In the genomic region with DNA sequence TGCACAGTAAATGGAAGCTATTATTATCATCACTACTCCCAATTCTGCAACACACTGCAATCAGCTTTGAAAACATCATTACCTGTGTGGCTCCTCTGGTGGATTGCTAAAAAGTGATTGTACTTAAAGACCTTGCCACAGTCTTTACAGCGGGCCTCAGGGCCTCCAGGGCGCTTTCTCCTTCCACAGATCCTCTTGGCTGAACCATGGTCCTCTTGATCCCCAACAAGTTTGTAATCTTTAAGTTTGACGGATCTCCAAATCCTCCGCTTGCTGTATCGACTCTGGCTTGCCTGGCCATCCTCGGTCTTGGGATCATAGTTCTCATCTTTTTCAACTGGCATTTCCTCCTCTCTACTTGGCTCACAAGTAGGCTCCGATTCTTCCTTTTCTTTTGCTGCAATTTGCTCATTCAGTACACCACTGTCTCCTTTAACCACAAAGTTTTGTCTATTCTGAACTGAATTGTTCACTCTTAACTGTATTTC, we compare ENCODE assay signal across 13 cellular contexts. TPM values are rescaled to one million over a fixed set of nuclear protein-coding genes. Genes with fewer than 3 reads are reported as not detected.
DNase-seq lines count a peak whose midpoint lies in the region; ATAC-seq, FAIRE-seq and TF ChIP-seq lines count a peak whose summit lies in the region.
"Had no signal": no experiment of that assay in that cellular context is flagged by ENCODE, and none has a peak within 500 bp of the region (broad histone marks: within the 10 kb centered on the region; RNA-seq: fewer than 3 reads in every experiment).

No MANE protein-coding gene starts in this region.

- POLR2A ChIA-PET in activated CD4-positive, alpha-beta T cell treated with anti-CD3 and anti-CD28 coated beads for 36 hours (lab: Charles Lee), result interaction anchor here (1.1 to 1.3 kb wide), 2 partner anchors 34 to 98 kb away, joined by 3 to 4 read pairs; no protein-coding TSS in a partner anchor
- POLR2A ChIA-PET in OCI-LY7 (lab: Charles Lee), result interaction anchor here (0.5 to 2.3 kb wide), 5 partner anchors 20 to 219 kb away, joined by 3 to 19 read pairs (median 4); no protein-coding TSS in a partner anchor

- H3K4me1 ChIP-seq in OCI-LY7 (ENCODE audit: insufficient read depth, low read length, poor library complexity, severe bottlenecking), result peaks cover 70% of the 10 kb centered on the region
- H3K4me1 ChIP-seq in effector memory CD4-positive, alpha-beta T cell (ENCODE audit: control insufficient read depth, insufficient read depth, low read length, poor library complexity, severe bottlenecking), result peaks cover 45% of the 10 kb centered on the region

- H3K36me3 Mint-ChIP-seq in activated CD4-positive, alpha-beta T cell treated with anti-CD3 and anti-CD28 coated beads for 36 hours (ENCODE audit: low read depth), result peaks cover 46% of the 10 kb centered on the region
- peaks cover 19% of the 10 kb centered on the region for H3K36me3 Mint-ChIP-seq in progenitor cell of endocrine pancreas (ENCODE audit: insufficient read depth)

- peak overlapping the region; percentile 96 for H3K4me3 ChIP-seq in OCI-LY7 (ENCODE audit: low read depth, low read length, poor library complexity, severe bottlenecking)
- peak overlapping the region; percentile 63 for H3K4me3 ChIP-seq in effector memory CD4-positive, alpha-beta T cell (ENCODE audit: insufficient read depth, low read depth, low read length, poor library complexity, severe bottlenecking)
- H3K4me3 ChIP-seq: lung had no signal

- peak overlapping the region; percentile 96 for H3K4me3 Mint-ChIP-seq in activated CD4-positive, alpha-beta T cell treated with anti-CD3 and anti-CD28 coated beads for 36 hours
- H3K4me3 Mint-ChIP-seq in progenitor cell of endocrine pancreas (ENCODE audit: low read depth), result peak overlapping the region; percentile 94

- intact Hi-C loops in activated CD4-positive, alpha-beta T cell treated with anti-CD3 and anti-CD28 coated beads for 36 hours (cut with DNase I, micrococcal nuclease), result loop anchor here (2.0 to 10.0 kb wide), 3 partner anchors 22 to 1394 kb away; a partner anchor contains a TSS
- intact Hi-C loops in OCI-LY7 (cut with micrococcal nuclease; ENCODE audit: unreplicated experiment), result no loop called here

- peak overlapping the region; percentile 51 for H3K27ac ChIP-seq in OCI-LY7 (ENCODE audit: low read depth, low read length, poor library complexity, severe bottlenecking)
- no peak overlapping the region for H3K27ac ChIP-seq in effector memory CD4-positive, alpha-beta T cell (ENCODE audit: insufficient read depth, low read length, poor library complexity, severe bottlenecking)

- H3K4me1 Mint-ChIP-seq in activated CD4-positive, alpha-beta T cell treated with anti-CD3 and anti-CD28 coated beads for 36 hours, result peaks cover 60% of the 10 kb centered on the region
- H3K4me1 Mint-ChIP-seq in progenitor cell of endocrine pancreas (ENCODE audit: low read depth), result peaks cover 47% of the 10 kb centered on the region

- DNase-seq in activated CD4-positive, alpha-beta T cell treated with anti-CD3 and anti-CD28 coated beads for 36 hours, result no peak
- no peak for DNase-seq in activated CD4-positive, alpha-beta T cell treated with anti-CD3 and anti-CD28 coated beads, Interleukin-2, amount 50 U/mL, for 4 hours
- DNase-seq in OCI-LY7 (ENCODE audit: low spot score), result no peak
- DNase-seq in effector memory CD4-positive, alpha-beta T cell, result no peak
- DNase-seq in progenitor cell of endocrine pancreas (ENCODE audit: low spot score, unreplicated experiment), result no peak
- DNase-seq in pons (ENCODE audit: low spot score), result no peak
- DNase-seq in urothelium cell line (ENCODE audit: low spot score), result no peak
- DNase-seq in SKM-1 (lab: John Stamatoyannopoulos, UW; ENCODE audit: unreplicated experiment), result no peak
- DNase-seq: caudate nucleus, foreskin melanocyte, GF-D8 had no signal

- CTCF ChIA-PET in activated CD4-positive, alpha-beta T cell treated with anti-CD3 and anti-CD28 coated beads for 36 hours (lab: Charles Lee), result interaction anchor here (0.7 to 1.0 kb wide), 2 partner anchors 17 to 38 kb away, joined by 3 read pairs; no protein-coding TSS in a partner anchor
- CTCF ChIA-PET in OCI-LY7 (lab: Charles Lee; ENCODE audit: unreplicated experiment), result no interaction called here

- no peak for FAIRE-seq in urothelium cell line (lab: Jason Lieb, UNC)

- H2AFZ ChIP-seq in OCI-LY7 (ENCODE audit: low read length), result no peak overlapping the region

- H4K20me1 ChIP-seq in OCI-LY7 (ENCODE audit: insufficient read depth, low read length), result peaks cover 41% of the 10 kb centered on the region

- no peaks in the 10 kb centered on the region for H3K9me3 Mint-ChIP-seq in activated CD4-positive, alpha-beta T cell treated with anti-CD3 and anti-CD28 coated beads for 36 hours (ENCODE audit: low read depth)
- H3K9me3 Mint-ChIP-seq in progenitor cell of endocrine pancreas (ENCODE audit: low read depth), result no peaks in the 10 kb centered on the region

- H3K27me3 Mint-ChIP-seq in activated CD4-positive, alpha-beta T cell treated with anti-CD3 and anti-CD28 coated beads for 36 hours, result no peaks in the 10 kb centered on the region
- peaks cover 17% of the 10 kb centered on the region for H3K27me3 Mint-ChIP-seq in progenitor cell of endocrine pancreas

- ATAC-seq in activated CD4-positive, alpha-beta T cell treated with anti-CD3 and anti-CD28 coated beads for 36 hours, result no peak
- ATAC-seq: Right ventricle myocardium inferior had no signal

- H3K9me3 ChIP-seq in OCI-LY7 (ENCODE audit: low read length), result no peaks in the 10 kb centered on the region
- no peaks in the 10 kb centered on the region for H3K9me3 ChIP-seq in effector memory CD4-positive, alpha-beta T cell (ENCODE audit: control insufficient read depth, low read length)

- peak overlapping the region; percentile 94 for H3K4me2 ChIP-seq in OCI-LY7 (ENCODE audit: low read length)

- BruUV-seq in OCI-LY7 (replicated peaks; lab: Mats Ljungman, UMichigan), result TSS peak; percentile 73

- H3K9me2 ChIP-seq in OCI-LY7 (ENCODE audit: insufficient read depth, low read length), result no peaks in the 10 kb centered on the region

- H3K79me2 ChIP-seq in OCI-LY7 (ENCODE audit: insufficient read depth, low read depth, low read length), result peaks cover 68% of the 10 kb centered on the region

- peak overlapping the region; percentile 94 for H3K27ac Mint-ChIP-seq in activated CD4-positive, alpha-beta T cell treated with anti-CD3 and anti-CD28 coated beads for 36 hours
- H3K27ac Mint-ChIP-seq in progenitor cell of endocrine pancreas, result no peak overlapping the region

- TF ChIP-seq CTCF in OCI-LY7 (conservative IDR thresholded peaks at IDR 0.05; ENCODE audit: low read length), result no peak
- no peak for TF ChIP-seq CTCF in progenitor cell of endocrine pancreas (IDR thresholded peaks at IDR 0.05; ENCODE audit: unreplicated experiment)

- H3K36me3 ChIP-seq in OCI-LY7 (ENCODE audit: insufficient read depth, low read length), result peaks cover 60% of the 10 kb centered on the region
- peaks cover 6% of the 10 kb centered on the region for H3K36me3 ChIP-seq in effector memory CD4-positive, alpha-beta T cell (ENCODE audit: control insufficient read depth, insufficient read depth, low read length)

- H3K27me3 ChIP-seq in effector memory CD4-positive, alpha-beta T cell (replicated peaks; ENCODE audit: control insufficient read depth, insufficient read depth, low read length, poor library complexity, severe bottlenecking), result no peaks in the 10 kb centered on the region

RNA-seq across cellular contexts. Expression of a gene that starts 2.0 kb away (rescaled TPM):
- 10 to 100 TPM; 12.0 to 14.7 TPM for total RNA-seq in activated CD4-positive, alpha-beta T cell treated with anti-CD3 and anti-CD28 coated beads for 36 hours
- total RNA-seq in OCI-LY7 (2014; rRNA removed; shearing (Covaris generic)), result 13.7 and 15.3 TPM in 2 replicates
- total RNA-seq in OCI-LY7 (2022), result 15.8 and 17.0 TPM in 2 replicates
- 10.8 and 11.4 TPM in 2 replicates for total RNA-seq in progenitor cell of endocrine pancreas

RNA-seq across cellular contexts. Expression of a gene that starts 25.5 kb away (rescaled TPM):
- 10 to 100 TPM; 25.1 to 26.3 TPM for total RNA-seq in activated CD4-positive, alpha-beta T cell treated with anti-CD3 and anti-CD28 coated beads for 36 hours
- total RNA-seq in OCI-LY7 (2014; rRNA removed; shearing (Covaris generic)), result 69.2 and 79.5 TPM in 2 replicates
- total RNA-seq in OCI-LY7 (2022) (101 and 108 TPM in 2 replicates), progenitor cell of endocrine pancreas (101 and 102 TPM in 2 replicates)

RNA-seq across cellular contexts. Expression of a gene that starts 40.5 kb away (rescaled TPM):
- total RNA-seq in activated CD4-positive, alpha-beta T cell treated with anti-CD3 and anti-CD28 coated beads for 36 hours, result 1 to 10 TPM; 7.5 to 9.5 TPM
- 18.4 and 24.4 TPM in 2 replicates for total RNA-seq in OCI-LY7 (2014; rRNA removed; shearing (Covaris generic))
- total RNA-seq in OCI-LY7 (2022), result 14.3 and 15.9 TPM in 2 replicates
- total RNA-seq in progenitor cell of endocrine pancreas, result 13.6 and 17.5 TPM in 2 replicates

RNA-seq across cellular contexts. Expression of a gene that starts 40.6 kb away (rescaled TPM):
- under 1 TPM in 1 of 2 experiments, not detected in 1; 0.09 TPM for total RNA-seq in activated CD4-positive, alpha-beta T cell treated with anti-CD3 and anti-CD28 coated beads for 36 hours
- total RNA-seq in OCI-LY7 (2014; rRNA removed; shearing (Covaris generic)), result 0.15 and 1.6 TPM in 2 replicates
- total RNA-seq in OCI-LY7 (2022), result 1.3 and 1.7 TPM in 2 replicates
- total RNA-seq in progenitor cell of endocrine pancreas, result 7.0 and 7.9 TPM in 2 replicates
